In genomic region chr12:114293571-114294302, GRCh38 we compare ENCODE assay signal across 34 cellular contexts.
"Had no signal": no experiment of that assay in that cellular context is flagged by ENCODE, and none has a peak within 500 bp of the region (broad histone marks: within the 10 kb centered on the region; RNA-seq: fewer than 3 reads in every experiment).

No MANE protein-coding gene starts in this region.

- H3K27me3 ChIP-seq: MG63 had no signal

- DNase-seq: Karpas-422, Kasumi-1, MG63, MM.1S, MV-4-11, NCI-H1048, NCI-H1092, NCI-H1092 treated with DMSO at 0.1 percent for 48 hours, NCI-H1105, NCI-H1105 treated with DMSO at 0.1 percent for 48 hours, NCI-H1417, NCI-H1417 treated with DMSO at 0.1 percent for 48 hours, NCI-H1436, NCI-H1436 treated with DMSO at 0.1 percent for 48 hours, NCI-H146, NCI-H1694, NCI-H1694 treated with DMSO at 0.1 percent for 48 hours, NCI-H187, NCI-H187 treated with DMSO at 0.1 percent for 48 hours, NCI-H1930, NCI-H2029, NCI-H2029 treated with DMSO at 0.1 percent for 48 hours, NCI-H2081, NCI-H2081 treated with DMSO at 0.1 percent for 48 hours, NCI-H2107, NCI-H2171, NCI-H2171 treated with DMSO at 0.1 percent for 48 hours, NCI-H2227 treated with DMSO at 0.1 percent for 48 hours, NCI-H226, NCI-H345, NCI-H446, NCI-H446 treated with DMSO at 0.1 percent for 48 hours, NCI-H510A, NCI-H510A treated with DMSO at 0.1 percent for 48 hours had no signal

- H3K9me3 ChIP-seq: MG63 had no signal

- H3K4me3 ChIP-seq: MG63 had no signal

- H3K36me3 ChIP-seq: MG63 had no signal
